1 cellular context compared by ENCODE assay signal in the genomic region with DNA sequence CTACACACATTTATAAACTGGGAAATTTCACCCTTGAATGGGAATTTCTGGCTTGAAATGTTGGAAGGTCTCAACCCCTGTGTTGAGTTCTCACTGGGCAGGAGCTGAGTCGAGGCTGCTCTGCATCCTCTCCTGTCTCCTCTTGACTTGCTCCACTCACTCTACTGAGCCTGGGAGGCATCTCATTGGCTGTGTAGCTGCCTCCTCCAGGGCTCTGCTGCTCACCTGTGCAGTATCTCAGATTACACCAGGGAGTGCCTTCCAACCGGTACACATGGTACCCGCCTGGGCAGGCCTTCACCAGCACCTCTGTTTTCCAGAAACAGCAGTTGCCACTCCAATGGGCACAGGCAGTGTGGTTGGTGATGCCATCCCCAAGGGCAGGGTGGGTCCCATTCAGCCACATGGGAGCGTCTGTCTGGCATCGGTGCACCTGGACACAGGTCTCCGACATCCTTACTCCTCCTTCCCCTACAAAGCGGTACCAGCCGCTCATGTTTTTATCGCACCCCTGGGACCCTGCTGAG.
A peak's percentile ranks its signal among the peaks of the same experiment; 100 is the strongest.
TF ChIP-seq lines count a peak whose summit lies in the region.

No MANE protein-coding gene starts in this region.

TF ChIP-seq in HepG2, 621 proteins besides CTCF, POLR2A, EP300 and RAD21:
- TF ChIP-seq MIXL1 (CRISPR knock-in tag; IDR thresholded peaks at IDR 0.05): no peak
- TF ChIP-seq, protein P1, sequence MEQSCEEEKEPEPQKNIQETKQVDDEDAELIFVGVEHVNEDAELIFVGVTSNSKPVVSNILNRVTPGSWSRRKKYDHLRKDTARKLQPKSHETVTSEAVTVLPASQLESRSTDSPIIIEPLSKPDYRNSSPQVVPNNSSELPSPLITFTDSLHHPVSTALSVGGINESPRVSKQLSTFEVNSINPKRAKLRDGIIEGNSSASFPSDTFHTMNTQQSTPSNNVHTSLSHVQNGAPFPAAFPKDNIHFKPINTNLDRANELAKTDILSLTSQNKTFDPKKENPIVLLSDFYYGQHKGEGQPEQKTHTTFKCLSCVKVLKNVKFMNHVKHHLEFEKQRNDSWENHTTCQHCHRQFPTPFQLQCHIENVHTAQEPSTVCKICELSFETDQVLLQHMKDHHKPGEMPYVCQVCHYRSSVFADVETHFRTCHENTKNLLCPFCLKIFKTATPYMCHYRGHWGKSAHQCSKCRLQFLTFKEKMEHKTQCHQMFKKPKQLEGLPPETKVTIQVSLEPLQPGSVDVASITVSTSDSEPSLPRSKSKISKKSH (CRISPR knock-in tag; IDR thresholded peaks at IDR 0.05; ENCODE audit: borderline replicate concordance): 0 out of 2 replicates have a peak, but pooled peaks have one; percentile 41
